Comparison of ENCODE assay signal across 8 cellular contexts in genomic region chr9:127905788-127906191, GRCh38. TPM values are rescaled to one million over a fixed set of nuclear protein-coding genes. Genes with fewer than 3 reads are reported as not detected.
DNase-seq lines count a peak whose midpoint lies in the region; ATAC-seq and TF ChIP-seq lines count a peak whose summit lies in the region.

No MANE protein-coding gene starts in this region.

- H3K4me3 Mint-ChIP-seq in stimulated activated effector memory CD8-positive, alpha-beta T cell treated with anti-CD3 and anti-CD28 coated beads, Interleukin-12 subunit alpha, Interleukin-12 subunit beta, amount 100 ng/mL, for 72 hours, result peak overlapping the region; percentile 92

- no peak overlapping the region for H2BK120ac ChIP-seq in mesendoderm (ENCODE audit: low read depth, low read length)

- H2BK15ac ChIP-seq in mesendoderm (replicated peaks; ENCODE audit: low read depth), result no peak overlapping the region

- TF ChIP-seq POLR2A in gastroesophageal sphincter (IDR thresholded peaks at IDR 0.05), result no peak

- H3K36me3 ChIP-seq in HEK293 (ENCODE audit: control insufficient read depth in 2 of 2, insufficient read depth in 1 of 2, low read length in 2 of 2) (peaks cover 0 to 7% of the 10 kb centered on the region in 2 experiments; a peak in 1 of 3 replicates), gastroesophageal sphincter (peaks cover 0 to 27% of the 10 kb centered on the region in 2 donors), mesendoderm (ENCODE audit: control insufficient read depth, insufficient read depth, low read length) (no peaks in the 10 kb centered on the region)

- H3K79me2 ChIP-seq in mesendoderm (ENCODE audit: control insufficient read depth, insufficient read depth, low read length), result no peaks in the 10 kb centered on the region

- TF ChIP-seq EP300 in gastroesophageal sphincter (IDR thresholded peaks at IDR 0.05), result no peak

- no peak overlapping the region for H4K8ac ChIP-seq in mesendoderm (ENCODE audit: low read depth, low read length)

- H3K4me1 ChIP-seq in HEK293 (ENCODE audit: control insufficient read depth, insufficient read depth, low read length) (no peaks in the 10 kb centered on the region), gastroesophageal sphincter (peaks cover 0 to 57% (median 35%) of the 10 kb centered on the region in 3 donors), mesendoderm (ENCODE audit: control insufficient read depth, low read depth, low read length) (peaks cover 6% of the 10 kb centered on the region)

- no peak overlapping the region for H2AK5ac ChIP-seq in mesendoderm (ENCODE audit: low read length)

- peaks cover 66% of the 10 kb centered on the region for H3K36me3 Mint-ChIP-seq in stimulated activated effector memory CD8-positive, alpha-beta T cell treated with anti-CD3 and anti-CD28 coated beads, Interleukin-12 subunit alpha, Interleukin-12 subunit beta, amount 100 ng/mL, for 72 hours

- no peak overlapping the region for H3K9ac ChIP-seq in mesendoderm (ENCODE audit: low read length)

- no peaks in the 10 kb centered on the region for H3K9me3 ChIP-seq in HEK293 (ENCODE audit: control insufficient read depth, insufficient read depth, low read depth, low read length)
- H3K9me3 ChIP-seq in gastroesophageal sphincter, result no peaks in the 10 kb centered on the region

- no peaks in the 10 kb centered on the region for H3K79me1 ChIP-seq in mesendoderm (ENCODE audit: low read length)

- peaks cover 48% of the 10 kb centered on the region for H3K4me1 Mint-ChIP-seq in stimulated activated effector memory CD8-positive, alpha-beta T cell treated with anti-CD3 and anti-CD28 coated beads, Interleukin-12 subunit alpha, Interleukin-12 subunit beta, amount 100 ng/mL, for 72 hours

- H3K18ac ChIP-seq in mesendoderm (ENCODE audit: low read length), result no peak overlapping the region

- ATAC-seq in gastroesophageal sphincter, result no peak
- ATAC-seq in stimulated activated effector memory CD8-positive, alpha-beta T cell treated with anti-CD3 and anti-CD28 coated beads, Interleukin-12 subunit alpha, Interleukin-12 subunit beta, amount 100 ng/mL, for 72 hours, result peak; percentile 61
- no peak for ATAC-seq in sciatic nerve

- no peak overlapping the region for H3K56ac ChIP-seq in mesendoderm (ENCODE audit: low read length)

- no peak overlapping the region for H3K23ac ChIP-seq in mesendoderm (ENCODE audit: low read length)

- no peak overlapping the region for H4K5ac ChIP-seq in mesendoderm (ENCODE audit: low read length)

- intact Hi-C loops in sciatic nerve (cut with DNase I), result no loop called here

- no peak for TF ChIP-seq CTCF in HEK293 (tag by site-specific recombination; IDR thresholded peaks at IDR 0.05)
- no peak for TF ChIP-seq CTCF in gastroesophageal sphincter (IDR thresholded peaks at IDR 0.05)
- no peak for TF ChIP-seq CTCF in GM13977 (IDR thresholded peaks at IDR 0.05; ENCODE audit: extremely low read depth, insufficient read depth, missing control alignments)

- no peaks in the 10 kb centered on the region for H3K9me3 Mint-ChIP-seq in stimulated activated effector memory CD8-positive, alpha-beta T cell treated with anti-CD3 and anti-CD28 coated beads, Interleukin-12 subunit alpha, Interleukin-12 subunit beta, amount 100 ng/mL, for 72 hours

- H3K27ac Mint-ChIP-seq in stimulated activated effector memory CD8-positive, alpha-beta T cell treated with anti-CD3 and anti-CD28 coated beads, Interleukin-12 subunit alpha, Interleukin-12 subunit beta, amount 100 ng/mL, for 72 hours, result peak overlapping the region; percentile 99

- no peak overlapping the region for H2BK5ac ChIP-seq in mesendoderm (ENCODE audit: low read length)

- H3K4me3 ChIP-seq in HEK293 (ENCODE audit: low read depth, low read length), result no peak overlapping the region
- H3K4me3 ChIP-seq in gastroesophageal sphincter, result no peak overlapping the region
- H3K4me3 ChIP-seq in mesendoderm (ENCODE audit: low read length), result no peak overlapping the region

- DNase-seq in activated T-cell treated with anti-CD3 and anti-CD28 coated beads for 1 hour (ENCODE audit: low read depth), result peak; percentile 57
- peak in 1 of 2 donors; percentile 74 for DNase-seq in stimulated activated effector memory CD8-positive, alpha-beta T cell treated with anti-CD3 and anti-CD28 coated beads, Interleukin-12 subunit alpha, Interleukin-12 subunit beta, amount 100 ng/mL, for 72 hours (ENCODE audit: low spot score in 2 of 2)
- DNase-seq in OCI-M1 (lab: John Stamatoyannopoulos, UW), result no peak
- DNase-seq in GM13977 (ENCODE audit: low spot score), result no peak
- no peak for DNase-seq in sciatic nerve (ENCODE audit: low spot score)
- DNase-seq in mesendoderm, result no peak

- POLR2A ChIA-PET in HEK293 (lab: Yijun Ruan, JAX), result interaction anchor here (0.5 kb wide), 1 partner anchor 773 kb away, joined by 7 read pairs; no protein-coding TSS in a partner anchor

- 66 to 100% methylated on average over 2 to 7 of the region's 12 CpGs for WGBS in gastroesophageal sphincter (ENCODE audit: low coverage in 1 of 2), 2 donors
- no CpG with 5 or more reads among the region's 12 CpGs for whole genome bisulfite sequencing in mesendoderm (ENCODE audit: extremely low coverage, insufficient coverage, low lambda C conversion rate)

- H3K4me2 ChIP-seq in mesendoderm (ENCODE audit: low read length), result no peak overlapping the region

- CTCF ChIA-PET in HEK293 (lab: Yijun Ruan, JAX), result interaction anchor here (0.6 to 1.0 kb wide), 3 partner anchors 15 to 180 kb away, joined by 3 read pairs; no protein-coding TSS in a partner anchor

- H3K27me3 ChIP-seq in gastroesophageal sphincter (no peaks in the 10 kb centered on the region), mesendoderm (ENCODE audit: insufficient read depth, low read length, poor library complexity) (no peaks in the 10 kb centered on the region)

- no peak overlapping the region for H3K27ac ChIP-seq in HEK293 (ENCODE audit: extremely low read depth, low read depth, low read length)
- H3K27ac ChIP-seq in gastroesophageal sphincter, result peak overlapping the region in 3 of 4 donors; percentile 72 to 82 (median 76)
- no peak overlapping the region for H3K27ac ChIP-seq in mesendoderm (ENCODE audit: low read depth, low read length)

- no peak overlapping the region for H3K4ac ChIP-seq in mesendoderm (ENCODE audit: low read depth, low read length)

- in situ Hi-C loops in GM13977 (cut with MboI; ENCODE audit: low pct_unique_long_range_greater_than_20kb, low sequenced_read_pairs, unreplicated experiment), result loop anchor here (25.0 kb wide), 1 partner anchor 318 kb away; no protein-coding TSS in a partner anchor

TF ChIP-seq in HEK293, 187 proteins besides CTCF, POLR2A, EP300 and RAD21:
- TF ChIP-seq SCRT2 (tag by site-specific recombination; IDR thresholded peaks at IDR 0.05) (peak; percentile 90), SETDB1 (IDR thresholded peaks at IDR 0.05; ENCODE audit: insufficient read length, low read length) (no peak), SCRT1 (tag by site-specific recombination; IDR thresholded peaks at IDR 0.05; ENCODE audit: borderline replicate concordance) (peak; percentile 21; the same call in 1 of the 2 replicates), FEZF1 (tag by site-specific recombination; IDR thresholded peaks at IDR 0.05) (no peak), SP7 (tag by site-specific recombination; IDR thresholded peaks at IDR 0.05) (no peak), ZNF639 (tag by site-specific recombination; IDR thresholded peaks at IDR 0.05) (no peak), KLF17 (tag by site-specific recombination; IDR thresholded peaks at IDR 0.05) (no peak)

RNA-seq across cellular contexts. Expression of gene ST6GALNAC6, which starts 6.4 kb away (rescaled TPM):
- 100 to 1,000 TPM; 112 to 146 (median 132) TPM for total RNA-seq in gastroesophageal sphincter
- total RNA-seq in sciatic nerve, result 108 TPM
- 11.0 TPM for polyA plus RNA-seq in mesendoderm (2013, experiment 1 of 2)
- polyA plus RNA-seq in mesendoderm (2013, experiment 2 of 2), result 11.5 TPM

RNA-seq across cellular contexts. Expression of gene ST6GALNAC4, which starts 11.1 kb away (rescaled TPM):
- total RNA-seq in gastroesophageal sphincter (10 to 100 TPM; 25.2 to 49.7 (median 31.7) TPM), sciatic nerve (19.6 TPM)
- 12.3 TPM for polyA plus RNA-seq in mesendoderm (2013, experiment 1 of 2)
- 14.4 TPM for polyA plus RNA-seq in mesendoderm (2013, experiment 2 of 2)

RNA-seq across cellular contexts. Expression of gene PIP5KL1, which starts 24.8 kb away (rescaled TPM):
- total RNA-seq in gastroesophageal sphincter, result 1 to 10 TPM in 2 of 4 donors, under 1 TPM in 1, not detected in 1; 0.66 to 3.4 (median 3.1) TPM
- 2.0 TPM for total RNA-seq in sciatic nerve
- 4.1 TPM for polyA plus RNA-seq in mesendoderm (2013, experiment 1 of 2)
- 3.5 TPM for polyA plus RNA-seq in mesendoderm (2013, experiment 2 of 2)

RNA-seq across cellular contexts. Expression of gene AK1, which starts 28.3 kb away (rescaled TPM):
- total RNA-seq in gastroesophageal sphincter (10 to 100 TPM; 46.7 to 73.9 (median 49.7) TPM), sciatic nerve (61.0 TPM)
- polyA plus RNA-seq in mesendoderm (2013, experiment 1 of 2), result 24.5 TPM
- 21.1 TPM for polyA plus RNA-seq in mesendoderm (2013, experiment 2 of 2)

RNA-seq across cellular contexts. Expression of gene DPM2, which starts 31.9 kb away (rescaled TPM):
- total RNA-seq in gastroesophageal sphincter (10 to 100 TPM in 2 of 4 donors, 1 to 10 TPM in 2; 8.9 to 15.0 (median 11.2) TPM), sciatic nerve (24.6 TPM)
- 31.9 TPM for polyA plus RNA-seq in mesendoderm (2013, experiment 1 of 2)
- polyA plus RNA-seq in mesendoderm (2013, experiment 2 of 2), result 33.2 TPM

Comparison
In these comparisons a context has a peak if more than half of its experiments do, and no peak if none do; other contexts are left out.
1. H3K27ac ChIP-seq: peak in gastroesophageal sphincter (3 of 4); none in HEK293 (single experiment) and mesendoderm (single experiment).